Comparison of ENCODE assay signal across 13 cellular contexts in the genomic region with DNA sequence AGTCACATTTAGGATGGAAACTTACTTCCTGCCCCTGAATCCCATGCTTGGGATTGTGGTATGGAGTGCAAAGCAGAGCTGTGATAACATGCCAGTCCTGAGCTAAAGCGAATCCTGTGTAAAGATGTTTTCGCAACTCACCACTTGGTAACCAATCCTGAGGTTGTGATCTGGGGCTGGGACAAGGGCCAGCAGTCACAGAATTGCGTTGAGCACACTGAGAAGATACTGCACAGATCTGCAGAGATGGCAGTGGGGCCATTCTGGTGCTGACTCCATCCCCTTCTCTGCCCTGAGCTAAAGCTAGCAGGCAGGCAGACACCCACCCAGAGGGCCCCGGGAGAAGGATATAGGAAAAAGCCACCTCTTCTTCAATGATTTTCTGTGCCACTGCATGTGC.
DNase-seq lines count a peak whose midpoint lies in the region; ATAC-seq and TF ChIP-seq lines count a peak whose summit lies in the region.
"Had no signal": no experiment of that assay in that cellular context is flagged by ENCODE, and none has a peak within 500 bp of the region (broad histone marks: within the 10 kb centered on the region; RNA-seq: fewer than 3 reads in every experiment).

No MANE protein-coding gene starts in this region.

- peak overlapping the region; percentile 57 for H3K27ac Mint-ChIP-seq in nephron progenitor cell
- no peak overlapping the region for H3K27ac Mint-ChIP-seq in activated T-helper 17 cell treated with anti-CD3 and anti-CD28 coated beads, Interleukin-2, amount 50 U/mL, for 72 hours
- H3K27ac Mint-ChIP-seq: B cell had no signal

- peaks cover 3% of the 10 kb centered on the region for H3K27me3 Mint-ChIP-seq in nephron progenitor cell (ENCODE audit: low read depth, poor library complexity)
- no peaks in the 10 kb centered on the region for H3K27me3 Mint-ChIP-seq in activated T-helper 17 cell treated with anti-CD3 and anti-CD28 coated beads, Interleukin-2, amount 50 U/mL, for 72 hours
- H3K27me3 Mint-ChIP-seq: B cell; central memory CD8-positive, alpha-beta T cell; stimulated activated naive B cell treated with anti-CD40 and anti-IgM and Interleukin-4, amounts not matched to agents 10 μg/mL and 1 μg/mL and 100 μg/mL, for 72 hours had no signal

- no peaks in the 10 kb centered on the region for H3K27me3 ChIP-seq in adrenal gland

- peaks cover 0 to 6% of the 10 kb centered on the region in 2 donors for H3K36me3 ChIP-seq in adrenal gland (replicated peaks in 1 of 2)

- peak; percentile 36 for DNase-seq in Ammon's horn (ENCODE audit: low spot score)
- peak in 6 of 7 donors; percentile 57 to 79 (median 68) for DNase-seq in adrenal gland
- DNase-seq in Right ventricle myocardium superior = peak; percentile 68
- no peak for DNase-seq in nephron progenitor cell
- DNase-seq in DMS153 (lab: John Stamatoyannopoulos, UW) = no peak
- no peak for DNase-seq in pons (ENCODE audit: low spot score)
- DNase-seq: GF-D8; stimulated activated naive B cell treated with anti-CD40 and anti-IgM and Interleukin-4, amounts not matched to agents 10 μg/mL and 1 μg/mL and 100 μg/mL, for 72 hours had no signal

- TF ChIP-seq POLR2A in adrenal gland (IDR thresholded peaks at IDR 0.05) = no peak

- H3K27ac ChIP-seq in adrenal gland = peak overlapping the region in 4 of 5 donors; percentile 2 to 54 (median 37)
- H3K27ac ChIP-seq: RWPE1 had no signal

- peaks cover 66% of the 10 kb centered on the region for H3K36me3 Mint-ChIP-seq in nephron progenitor cell (ENCODE audit: low read depth)
- H3K36me3 Mint-ChIP-seq in activated T-helper 17 cell treated with anti-CD3 and anti-CD28 coated beads, Interleukin-2, amount 50 U/mL, for 72 hours (ENCODE audit: low read depth) = peaks cover 67% of the 10 kb centered on the region

- 22 to 38% (median 33%) methylated on average over 3 to 4 of the region's 4 CpGs for WGBS in adrenal gland, 4 donors

- H3K9me3 ChIP-seq in adrenal gland (replicated peaks in 1 of 3) = no peaks in the 10 kb centered on the region

- TF ChIP-seq CTCF in adrenal gland (IDR thresholded peaks at IDR 0.05) = no peak
- no peak for TF ChIP-seq CTCF in nephron progenitor cell (IDR thresholded peaks at IDR 0.05)

- H3K4me3 ChIP-seq in adrenal gland = no peak overlapping the region

- peaks cover 20% of the 10 kb centered on the region for H3K9me3 Mint-ChIP-seq in nephron progenitor cell
- H3K9me3 Mint-ChIP-seq in activated T-helper 17 cell treated with anti-CD3 and anti-CD28 coated beads, Interleukin-2, amount 50 U/mL, for 72 hours = peaks cover 5% of the 10 kb centered on the region
- H3K9me3 Mint-ChIP-seq: central memory CD8-positive, alpha-beta T cell had no signal

- peaks cover 31 to 48% of the 10 kb centered on the region in 2 donors for H3K4me1 ChIP-seq in adrenal gland (replicated peaks in 1 of 2)

- intact Hi-C loops in adrenal gland (cut with DNase I) = no loop called here
- intact Hi-C loops in Right ventricle myocardium superior (cut with DNase I) = no loop called here

- no peak overlapping the region for H3K4me3 Mint-ChIP-seq in nephron progenitor cell
- no peak overlapping the region for H3K4me3 Mint-ChIP-seq in activated T-helper 17 cell treated with anti-CD3 and anti-CD28 coated beads, Interleukin-2, amount 50 U/mL, for 72 hours
- H3K4me3 Mint-ChIP-seq: B cell; central memory CD8-positive, alpha-beta T cell; stimulated activated naive B cell treated with anti-CD40 and anti-IgM and Interleukin-4, amounts not matched to agents 10 μg/mL and 1 μg/mL and 100 μg/mL, for 72 hours had no signal

- ATAC-seq in Right ventricle myocardium superior (ENCODE audit: poor library complexity) (peak; percentile 85), HG03196 (IDR thresholded peaks at IDR 0.05; ENCODE audit: unreplicated experiment) (no peak)
- no peak for ATAC-seq in activated T-helper 17 cell treated with anti-CD3 and anti-CD28 coated beads, Interleukin-2, amount 50 U/mL, for 72 hours (replicated peaks)
- ATAC-seq: stimulated activated naive B cell treated with anti-CD40 and anti-IgM and Interleukin-4, amounts not matched to agents 10 μg/mL and 1 μg/mL and 100 μg/mL, for 72 hours had no signal

- peaks cover 33% of the 10 kb centered on the region for H3K4me1 Mint-ChIP-seq in nephron progenitor cell
- peaks cover 10% of the 10 kb centered on the region for H3K4me1 Mint-ChIP-seq in activated T-helper 17 cell treated with anti-CD3 and anti-CD28 coated beads, Interleukin-2, amount 50 U/mL, for 72 hours
- H3K4me1 Mint-ChIP-seq: B cell had no signal

Comparison
In these comparisons a context has a peak if more than half of its experiments do, and no peak if none do; other contexts are left out.
1. DNase-seq: peak in Ammon's horn (single experiment), adrenal gland (6 of 7) and Right ventricle myocardium superior (single experiment); none in nephron progenitor cell (single experiment), DMS153 (single experiment) and pons (single experiment).